8 cellular contexts compared by ENCODE assay signal in genomic region chr17:78315355-78316114, GRCh38. TPM values are rescaled to one million over a fixed set of nuclear protein-coding genes. Genes with fewer than 3 reads are reported as not detected.
A peak's percentile ranks its signal among the peaks of the same experiment; 100 is the strongest.
DNase-seq lines count a peak whose midpoint lies in the region; ATAC-seq and TF ChIP-seq lines count a peak whose summit lies in the region.

No MANE protein-coding gene starts in this region.

- H3K27ac Mint-ChIP-seq in activated T-helper 1 cell treated with anti-CD3 and anti-CD28 coated beads, Interleukin-12 subunit alpha, Interleukin-12 subunit beta, Interleukin-2, Interleukin-4 antibody, amounts not matched to agents 30 ng/mL and 10 ng/mL and 1 ng/mL, durations not matched to agents 14 hours and 24 hours and 36 hours = peak overlapping the region; percentile 79

- H3K36me3 Mint-ChIP-seq in activated T-helper 1 cell treated with anti-CD3 and anti-CD28 coated beads, Interleukin-12 subunit alpha, Interleukin-12 subunit beta, Interleukin-2, Interleukin-4 antibody, amounts not matched to agents 30 ng/mL and 10 ng/mL and 1 ng/mL, durations not matched to agents 14 hours and 24 hours and 36 hours (ENCODE audit: low read depth) = no peaks in the 10 kb centered on the region

- H3K27me3 Mint-ChIP-seq in activated T-helper 1 cell treated with anti-CD3 and anti-CD28 coated beads, Interleukin-12 subunit alpha, Interleukin-12 subunit beta, Interleukin-2, Interleukin-4 antibody, amounts not matched to agents 30 ng/mL and 10 ng/mL and 1 ng/mL, durations not matched to agents 14 hours and 24 hours and 36 hours (ENCODE audit: insufficient read depth) = peaks cover 9% of the 10 kb centered on the region

- TF ChIP-seq CTCF in foreskin fibroblast (IDR thresholded peaks at IDR 0.05; ENCODE audit: low read depth, low read length) = no peak

- H3K27me3 ChIP-seq in aorta (ENCODE audit: control insufficient read depth in 1 of 2, insufficient read depth in 2 of 2, low read length in 1 of 2) = no peaks in the 10 kb centered on the region

- DNase-seq in COLO829 (ENCODE audit: low spot score) (peak; percentile 60), NCI-H226 (peak; percentile 83), foreskin fibroblast (peak; percentile 92 to 97), posterior vena cava (ENCODE audit: low spot score) (peak; percentile 96), aorta (peak; percentile 90 to 96)
- peak; percentile 28 for DNase-seq in activated T-helper 1 cell treated with anti-CD3 and anti-CD28 coated beads, Interleukin-12 subunit alpha, Interleukin-12 subunit beta, Interleukin-2, Interleukin-4 antibody, amounts not matched to agents 30 ng/mL and 10 ng/mL and 1 ng/mL, durations not matched to agents 14 hours and 24 hours and 36 hours (ENCODE audit: low spot score)

- H3K4me3 ChIP-seq in foreskin fibroblast (ENCODE audit: low read depth in 1 of 2, low read length in 2 of 2) (peak overlapping the region; percentile 21 to 48), aorta (ENCODE audit: low read length in 2 of 2) (no peak overlapping the region)

- 17 to 25% methylated on average over 12 of the region's 12 CpGs for WGBS in aorta, 2 donors

- H3K4me1 ChIP-seq in aorta (ENCODE audit: control insufficient read depth in 1 of 2, insufficient read depth in 2 of 2, low read length in 2 of 2) = no peaks in the 10 kb centered on the region

- H3K9me3 Mint-ChIP-seq in activated T-helper 1 cell treated with anti-CD3 and anti-CD28 coated beads, Interleukin-12 subunit alpha, Interleukin-12 subunit beta, Interleukin-2, Interleukin-4 antibody, amounts not matched to agents 30 ng/mL and 10 ng/mL and 1 ng/mL, durations not matched to agents 14 hours and 24 hours and 36 hours = no peaks in the 10 kb centered on the region

- ATAC-seq in aorta (ENCODE audit: low FRiP score) (peak; percentile 81), GM21528 (IDR thresholded peaks at IDR 0.05; ENCODE audit: low FRiP score, unreplicated experiment) (no peak), GM21576 (IDR thresholded peaks at IDR 0.05; ENCODE audit: unreplicated experiment) (no peak)

- no peaks in the 10 kb centered on the region for H3K9me3 ChIP-seq in aorta (ENCODE audit: control insufficient read depth, low read length)

- intact Hi-C loops in activated T-helper 1 cell treated with anti-CD3 and anti-CD28 coated beads, Interleukin-12 subunit alpha, Interleukin-12 subunit beta, Interleukin-2, Interleukin-4 antibody, amounts not matched to agents 30 ng/mL and 10 ng/mL and 1 ng/mL, durations not matched to agents 14 hours and 24 hours and 36 hours (cut with micrococcal nuclease) = loop anchor here (1.0 to 2.0 kb wide), 4 partner anchors 25 to 65 kb away; no protein-coding TSS in a partner anchor
- intact Hi-C loops in posterior vena cava (cut with DNase I) (no loop called here), aorta (cut with DNase I) (loop anchor here in 1 of 2 donors (1.0 kb wide), 2 partner anchors 27 to 45 kb away; partner anchors contain the start of gene SOCS3)

- peak overlapping the region; percentile 40 for H3K4me3 Mint-ChIP-seq in activated T-helper 1 cell treated with anti-CD3 and anti-CD28 coated beads, Interleukin-12 subunit alpha, Interleukin-12 subunit beta, Interleukin-2, Interleukin-4 antibody, amounts not matched to agents 30 ng/mL and 10 ng/mL and 1 ng/mL, durations not matched to agents 14 hours and 24 hours and 36 hours

- H3K36me3 ChIP-seq in aorta (ENCODE audit: control insufficient read depth in 1 of 2, insufficient read depth in 2 of 2, low read length in 1 of 2) = no peaks in the 10 kb centered on the region

- peaks cover 44% of the 10 kb centered on the region for H3K4me1 Mint-ChIP-seq in activated T-helper 1 cell treated with anti-CD3 and anti-CD28 coated beads, Interleukin-12 subunit alpha, Interleukin-12 subunit beta, Interleukin-2, Interleukin-4 antibody, amounts not matched to agents 30 ng/mL and 10 ng/mL and 1 ng/mL, durations not matched to agents 14 hours and 24 hours and 36 hours (ENCODE audit: low read depth)

- H3K27ac ChIP-seq in aorta (ENCODE audit: low read depth in 1 of 2, low read length in 2 of 2) = peak overlapping the region in 1 of 2 donors; percentile 60

RNA-seq across cellular contexts. Expression of gene SOCS3, which starts 44.3 kb away (rescaled TPM):
- total RNA-seq in activated T-helper 1 cell treated with anti-CD3 and anti-CD28 coated beads, Interleukin-12 subunit alpha, Interleukin-12 subunit beta, Interleukin-2, Interleukin-4 antibody, amounts not matched to agents 30 ng/mL and 10 ng/mL and 1 ng/mL, durations not matched to agents 14 hours and 24 hours and 36 hours = 75.4 and 76.3 TPM in 2 replicates
- total RNA-seq in posterior vena cava (10 to 100 TPM; 47.4 to 85.2 TPM), aorta (100 to 1,000 TPM; 107 to 182 TPM)
- polyA plus RNA-seq in aorta = 10 to 100 TPM; 15.5 to 76.1 TPM

Comparison
In these comparisons a context has a peak if more than half of its experiments do, and no peak if none do; other contexts are left out.
1. DNase-seq: peak in every context shown above with its lines; median percentile 96 in posterior vena cava; 94 in foreskin fibroblast; 93 in aorta; 83 in NCI-H226; 60 in COLO829; 28 in activated T-helper 1 cell treated with anti-CD3 and anti-CD28 coated beads, Interleukin-12 subunit alpha, Interleukin-12 subunit beta, Interleukin-2, Interleukin-4 antibody, amounts not matched to agents 30 ng/mL and 10 ng/mL and 1 ng/mL, durations not matched to agents 14 hours and 24 hours and 36 hours.
2. H3K4me3 ChIP-seq: peak in foreskin fibroblast (2 of 2); none in aorta (0 of 2).